10 cellular contexts compared by ENCODE assay signal in the genomic region with DNA sequence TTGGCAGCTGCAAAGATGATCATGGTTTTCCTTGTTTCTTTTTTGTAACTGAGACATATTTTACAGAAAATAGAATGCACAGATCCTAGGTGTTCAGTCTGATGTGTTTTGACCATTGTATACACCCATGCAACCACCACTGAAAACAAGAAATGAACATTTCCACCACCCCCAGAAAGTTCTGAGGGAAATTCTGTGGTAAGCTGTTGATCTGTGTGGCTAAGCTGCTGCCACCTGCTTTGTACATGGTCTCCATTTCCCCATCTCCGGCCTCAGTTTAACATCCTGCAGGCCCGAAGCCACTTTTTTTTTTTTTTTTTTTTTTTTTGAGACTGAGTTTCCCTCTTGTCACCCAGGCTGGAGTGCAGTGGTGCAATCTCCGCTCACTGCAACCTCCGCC.
DNase-seq lines count a peak whose midpoint lies in the region; ATAC-seq and TF ChIP-seq lines count a peak whose summit lies in the region.
"Had no signal": no experiment of that assay in that cellular context is flagged by ENCODE, and none has a peak within 500 bp of the region (broad histone marks: within the 10 kb centered on the region; RNA-seq: fewer than 3 reads in every experiment).

No MANE protein-coding gene starts in this region.

- H3K36me3 ChIP-seq in GM06990 (ENCODE audit: control insufficient read depth, insufficient read depth, low read length) (no peaks in the 10 kb centered on the region), OCI-LY1 (ENCODE audit: insufficient read depth, low read length) (no peaks in the 10 kb centered on the region)
- H3K36me3 ChIP-seq: heart left ventricle had no signal

- peak; percentile 17 for DNase-seq in GM06990 (ENCODE audit: extremely low read depth, insufficient read length)
- no peak for DNase-seq in left cardiac atrium
- DNase-seq in mesenteric fat pad (ENCODE audit: low spot score), result no peak
- DNase-seq in erythroblast (lab: John Stamatoyannopoulos, UW), result no peak
- DNase-seq: cerebellar nuclear complex, heart left ventricle had no signal

- no peak overlapping the region for H2AFZ ChIP-seq in OCI-LY1 (ENCODE audit: low read length)

- ATAC-seq in GM19328 (IDR thresholded peaks at IDR 0.05; ENCODE audit: unreplicated experiment), result peak; percentile 94
- ATAC-seq in HG02884 (IDR thresholded peaks at IDR 0.05; ENCODE audit: unreplicated experiment), result peak; percentile 100
- ATAC-seq in HG03571 (IDR thresholded peaks at IDR 0.05; ENCODE audit: unreplicated experiment), result no peak
- no peak for ATAC-seq in left cardiac atrium
- ATAC-seq: heart left ventricle had no signal

- H4K20me1 ChIP-seq in OCI-LY1 (ENCODE audit: insufficient read depth, low read length), result no peaks in the 10 kb centered on the region

- H3K4me3 ChIP-seq in GM06990 (replicated peaks; ENCODE audit: low read depth, low read length), result no peak overlapping the region
- H3K4me3 ChIP-seq in OCI-LY1 (ENCODE audit: low read depth, low read length, poor library complexity, severe bottlenecking), result no peak overlapping the region
- H3K4me3 ChIP-seq: heart left ventricle had no signal

- no peak overlapping the region; the same call in 1 of the 2 replicates for H3K4me2 ChIP-seq in OCI-LY1 (ENCODE audit: low read length)

- TF ChIP-seq POLR2A in erythroblast (IDR thresholded peaks at IDR 0.05; ENCODE audit: low read length), result no peak

- no peaks in the 10 kb centered on the region for H3F3A ChIP-seq in OCI-LY1 (ENCODE audit: insufficient read depth, low read length)

- H3K27ac ChIP-seq in OCI-LY1 (ENCODE audit: low read depth, low read length, poor library complexity, severe bottlenecking), result peak overlapping the region; percentile 96
- H3K27ac ChIP-seq: heart left ventricle had no signal

- no peaks in the 10 kb centered on the region for H3K9me3 ChIP-seq in OCI-LY1 (ENCODE audit: low read length)
- H3K9me3 ChIP-seq: heart left ventricle had no signal

- intact Hi-C loops in left cardiac atrium (cut with DNase I), result no loop called here

- TF ChIP-seq CTCF in GM06990 (IDR thresholded peaks at IDR 0.05; ENCODE audit: insufficient read depth, low read length, poor library complexity, severe bottlenecking), result no peak
- no peak for TF ChIP-seq CTCF in OCI-LY1 (IDR thresholded peaks at IDR 0.05; ENCODE audit: low read length)

- H3K9ac ChIP-seq in OCI-LY1 (ENCODE audit: low read length), result peak overlapping the region; percentile 20; the same call in 1 of the 2 replicates

- no peaks in the 10 kb centered on the region for H3K9me2 ChIP-seq in OCI-LY1 (ENCODE audit: low read depth, low read length)

- peaks cover 74% of the 10 kb centered on the region for H3K4me1 ChIP-seq in OCI-LY1 (ENCODE audit: insufficient read depth, low read length, severe bottlenecking)
- H3K4me1 ChIP-seq: heart left ventricle had no signal

- H3K27me3 ChIP-seq in GM06990 (replicated peaks; ENCODE audit: control insufficient read depth, insufficient read depth, low read length) (no peaks in the 10 kb centered on the region), OCI-LY1 (ENCODE audit: insufficient read depth, low read length) (no peaks in the 10 kb centered on the region)

- no peaks in the 10 kb centered on the region for H3K79me2 ChIP-seq in OCI-LY1 (ENCODE audit: insufficient read depth, low read length)

Comparison
In these comparisons a context has a peak if more than half of its experiments do, and no peak if none do; other contexts are left out.
1. ATAC-seq: peak in GM19328 (single experiment) and HG02884 (single experiment); none in HG03571 (single experiment) and left cardiac atrium (0 of 2).